6 cellular contexts compared by ENCODE assay signal in genomic region chr12:130195369-130195768, GRCh38. TPM values are rescaled to one million over a fixed set of nuclear protein-coding genes. Genes with fewer than 3 reads are reported as not detected.
"Had no signal": no experiment of that assay in that cellular context is flagged by ENCODE, and none has a peak within 500 bp of the region (broad histone marks: within the 10 kb centered on the region; RNA-seq: fewer than 3 reads in every experiment).

No MANE protein-coding gene starts in this region.

- ATAC-seq: GM23338, K562 had no signal

- H3K4me1 Mint-ChIP-seq: GM23338 had no signal

- H3K4me3 Mint-ChIP-seq: GM23338, H9 had no signal

- DNase-seq: H9, HCEC 1CT, IMR-90 had no signal

- H3K9me3 Mint-ChIP-seq: GM23338 had no signal

- H3K27ac Mint-ChIP-seq: GM23338, H9 had no signal

RNA-seq across cellular contexts. Expression of gene FZD10, which starts 33.1 kb away (rescaled TPM):
- total RNA-seq: HT-29, IMR-90, K562 had no signal
